ENCODE assay signal across 8 cellular contexts in the genomic region with DNA sequence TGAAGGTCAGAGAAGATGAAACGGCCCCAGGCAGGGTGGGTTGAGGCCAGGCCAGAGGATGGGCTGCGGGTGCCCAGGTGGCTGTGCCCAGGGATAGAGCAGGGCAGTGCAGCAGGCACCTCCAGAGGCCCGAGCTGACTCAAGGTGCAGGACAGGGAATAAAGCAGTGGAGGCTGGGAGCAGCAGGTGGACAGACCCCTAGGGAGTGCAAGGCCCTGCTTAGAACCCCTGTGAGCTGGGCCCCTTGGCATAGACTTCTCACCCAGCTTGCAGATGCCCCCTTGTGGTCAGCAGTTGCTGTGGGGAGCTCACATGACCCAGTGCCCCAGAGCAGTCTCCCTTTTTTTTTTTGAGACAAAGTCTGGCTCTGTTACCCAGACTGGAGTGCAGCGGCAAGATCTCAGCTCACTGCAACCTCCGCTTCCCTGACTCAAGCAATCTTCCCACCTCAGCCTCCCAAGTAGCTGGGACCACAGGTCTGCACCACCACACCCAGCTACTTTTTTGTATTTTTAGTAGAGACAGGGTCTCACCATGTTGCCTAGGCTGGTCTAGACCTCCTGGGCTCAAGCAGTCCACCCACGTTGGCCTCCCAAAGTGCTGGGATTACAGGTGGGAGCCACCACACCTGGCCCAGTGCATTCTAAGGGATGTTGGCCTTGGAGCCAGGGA.
DNase-seq lines count a peak whose midpoint lies in the region; ATAC-seq lines count a peak whose summit lies in the region.

No MANE protein-coding gene starts in this region.

- peak; percentile 42 for DNase-seq in NCI-H510A treated with DMSO at 0.1 percent for 48 hours (lab: John Stamatoyannopoulos, UW)
- DNase-seq in NCI-H510A (lab: John Stamatoyannopoulos, UW), result no peak
- peak; percentile 20 for DNase-seq in NCI-H2107 (lab: John Stamatoyannopoulos, UW)
- DNase-seq in activated CD4-positive, alpha-beta T cell treated with anti-CD3 and anti-CD28 coated beads for 48 hours, result peak; percentile 69
- peak; percentile 45 to 75 for DNase-seq in dermis microvascular lymphatic vessel endothelial cell (ENCODE audit: low read depth in 2 of 2)
- DNase-seq in lung microvascular endothelial cell (ENCODE audit: low read depth in 2 of 2), result peak; percentile 76 to 82
- DNase-seq in stimulated activated CD8-positive, alpha-beta memory T cell treated with anti-CD3 and anti-CD28 coated beads, Interleukin-7, amount 100 ng/mL, for 4 hours (ENCODE audit: low read depth in 2 of 2), result peak; percentile 33 to 34

- ATAC-seq in GM18858 (IDR thresholded peaks at IDR 0.05; ENCODE audit: unreplicated experiment), result no peak
